ENCODE assay signal across 1 cellular context in genomic region chr2:112685167-112685884, GRCh38.
TF ChIP-seq lines count a peak whose summit lies in the region.

No MANE protein-coding gene starts in this region.

TF ChIP-seq in HepG2, 621 proteins besides CTCF, POLR2A, EP300 and RAD21:
- TF ChIP-seq ZNF264 (CRISPR knock-in tag; IDR thresholded peaks at IDR 0.05) = no peak
- TF ChIP-seq ERF (CRISPR knock-in tag; IDR thresholded peaks at IDR 0.05) = no peak
- TF ChIP-seq, protein P1, sequence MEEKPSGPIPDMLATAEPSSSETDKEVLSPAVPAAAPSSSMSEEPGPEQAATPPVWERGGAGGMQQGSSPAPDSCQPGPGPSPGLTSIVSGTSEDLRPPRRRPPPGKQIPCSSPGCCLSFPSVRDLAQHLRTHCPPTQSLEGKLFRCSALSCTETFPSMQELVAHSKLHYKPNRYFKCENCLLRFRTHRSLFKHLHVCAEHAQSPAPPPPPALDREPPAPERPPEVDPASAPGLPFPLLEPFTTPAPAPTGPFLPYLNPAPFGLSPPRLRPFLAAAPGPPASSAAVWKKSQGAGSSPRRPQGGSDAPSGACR (CRISPR knock-in tag; IDR thresholded peaks at IDR 0.05) = no peak
- peak; percentile 69 for TF ChIP-seq ZNF121 (CRISPR knock-in tag; IDR thresholded peaks at IDR 0.05)
- TF ChIP-seq CREM (IDR thresholded peaks at IDR 0.05) = no peak
- TF ChIP-seq CREM (CRISPR knock-in tag; IDR thresholded peaks at IDR 0.05) = no peak
- no peak for TF ChIP-seq ZNF619 (CRISPR knock-in tag; IDR thresholded peaks at IDR 0.05)
- TF ChIP-seq, protein P2, sequence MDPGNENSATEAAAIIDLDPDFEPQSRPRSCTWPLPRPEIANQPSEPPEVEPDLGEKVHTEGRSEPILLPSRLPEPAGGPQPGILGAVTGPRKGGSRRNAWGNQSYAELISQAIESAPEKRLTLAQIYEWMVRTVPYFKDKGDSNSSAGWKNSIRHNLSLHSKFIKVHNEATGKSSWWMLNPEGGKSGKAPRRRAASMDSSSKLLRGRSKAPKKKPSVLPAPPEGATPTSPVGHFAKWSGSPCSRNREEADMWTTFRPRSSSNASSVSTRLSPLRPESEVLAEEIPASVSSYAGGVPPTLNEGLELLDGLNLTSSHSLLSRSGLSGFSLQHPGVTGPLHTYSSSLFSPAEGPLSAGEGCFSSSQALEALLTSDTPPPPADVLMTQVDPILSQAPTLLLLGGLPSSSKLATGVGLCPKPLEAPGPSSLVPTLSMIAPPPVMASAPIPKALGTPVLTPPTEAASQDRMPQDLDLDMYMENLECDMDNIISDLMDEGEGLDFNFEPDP (CRISPR knock-in tag; conservative IDR thresholded peaks at IDR 0.05) = no peak
- no peak for TF ChIP-seq ZNF430 (CRISPR knock-in tag; IDR thresholded peaks at IDR 0.05)
